In genomic region chr19:44587863-44588752, GRCh38 we compare ENCODE assay signal across 8 cellular contexts. TPM values are rescaled to one million over a fixed set of nuclear protein-coding genes. Genes with fewer than 3 reads are reported as not detected.
A peak's percentile ranks its signal among the peaks of the same experiment; 100 is the strongest.
DNase-seq lines count a peak whose midpoint lies in the region; ATAC-seq and TF ChIP-seq lines count a peak whose summit lies in the region.

No MANE protein-coding gene starts in this region.

- DNase-seq in GM04503 (ENCODE audit: low read depth) (peak; percentile 58), NCI-H69 (lab: John Stamatoyannopoulos, UW) (peak; percentile 42), mammary epithelial cell (peak; percentile 74), trophoblast cell (peak; percentile 69 to 91), C1 segment of cervical spinal cord (lab: John Stamatoyannopoulos, UW) (no peak), prostate gland (ENCODE audit: low spot score) (no peak), tibial nerve (ENCODE audit: low spot score in 2 of 2) (no peak)

- TF ChIP-seq EP300 in tibial nerve (IDR thresholded peaks at IDR 0.05), result no peak

- no peak overlapping the region for H4K12ac ChIP-seq in trophoblast cell (ENCODE audit: low read depth, low read length)

- H3K18ac ChIP-seq in trophoblast cell (ENCODE audit: low read length), result no peak overlapping the region

- no peak for TF ChIP-seq POLR2A in prostate gland (IDR thresholded peaks at IDR 0.05)
- no peak for TF ChIP-seq POLR2A in tibial nerve (IDR thresholded peaks at IDR 0.05)

- H3K9me3 ChIP-seq in mammary epithelial cell (replicated peaks; ENCODE audit: insufficient read depth, low read length) (no peaks in the 10 kb centered on the region), trophoblast cell (ENCODE audit: insufficient read depth, low read depth, low read length) (peaks cover 3% of the 10 kb centered on the region), prostate gland (no peaks in the 10 kb centered on the region), tibial nerve (no peaks in the 10 kb centered on the region)

- TF ChIP-seq CTCF in mammary epithelial cell (conservative IDR thresholded peaks at IDR 0.05 in 1 of 2, IDR thresholded peaks at IDR 0.05 in 1 of 2; ENCODE audit: extremely low read depth in 1 of 2, insufficient read depth in 1 of 2, low read depth in 1 of 2, low read length in 2 of 2) (peak; percentile 13 to 52), prostate gland (IDR thresholded peaks at IDR 0.05) (no peak), tibial nerve (IDR thresholded peaks at IDR 0.05) (no peak)

- H2BK5ac ChIP-seq in trophoblast cell (ENCODE audit: low read depth, low read length, poor library complexity), result no peak overlapping the region

- no peak overlapping the region for H3K4ac ChIP-seq in trophoblast cell (ENCODE audit: low read depth, low read length)

- no peak overlapping the region for H2AK5ac ChIP-seq in trophoblast cell (ENCODE audit: low read length)

- peaks cover 16% of the 10 kb centered on the region for H3K79me1 ChIP-seq in trophoblast cell (ENCODE audit: low read length)

- no peaks in the 10 kb centered on the region for H4K20me1 ChIP-seq in mammary epithelial cell (ENCODE audit: insufficient read depth, low read length)

- H3K4me3 ChIP-seq in mammary epithelial cell (replicated peaks in 1 of 3; ENCODE audit: insufficient read depth in 1 of 3, low read depth in 2 of 3, low read length in 3 of 3) (no peak overlapping the region), trophoblast cell (ENCODE audit: low read depth, low read length) (no peak overlapping the region), prostate gland (no peak overlapping the region), tibial nerve (no peak overlapping the region)

- H2BK12ac ChIP-seq in trophoblast cell (ENCODE audit: low read length), result peak overlapping the region; percentile 29

- 61% methylated on average over 2 of the region's 2 CpGs for WGBS in mammary epithelial cell (ENCODE audit: low coverage, missing lambda C conversion rate)
- no CpG with 5 or more reads among the region's 2 CpGs for WGBS in trophoblast cell (ENCODE audit: extremely low coverage, insufficient coverage, insufficient read length)
- 97% methylated on average over 2 of the region's 2 CpGs for WGBS in prostate gland
- WGBS in tibial nerve, 2 donors, result 75 to 76% methylated on average over 2 of the region's 2 CpGs

- H3K14ac ChIP-seq in trophoblast cell (ENCODE audit: low read length), result no peak overlapping the region

- H3K36me3 ChIP-seq in mammary epithelial cell (ENCODE audit: insufficient read depth, low read length), result no peaks in the 10 kb centered on the region
- H3K36me3 ChIP-seq in trophoblast cell (ENCODE audit: control insufficient read depth in 1 of 2, insufficient read depth in 2 of 2, low read length in 2 of 2), result no peaks in the 10 kb centered on the region
- no peaks in the 10 kb centered on the region for H3K36me3 ChIP-seq in prostate gland
- no peaks in the 10 kb centered on the region for H3K36me3 ChIP-seq in tibial nerve

- H2BK120ac ChIP-seq in trophoblast cell (ENCODE audit: insufficient read depth, low read length, poor library complexity), result no peak overlapping the region

- H4K8ac ChIP-seq in trophoblast cell (ENCODE audit: low read depth, low read length), result no peak overlapping the region

- ATAC-seq in HG02970 (IDR thresholded peaks at IDR 0.05; ENCODE audit: low FRiP score, unreplicated experiment), result no peak

- intact Hi-C loops in mammary epithelial cell (cut with micrococcal nuclease), result loop anchor here (1.0 to 5.0 kb wide), 8 partner anchors 38 to 469 kb away; partner anchors contain the start of gene CLPTM1
- intact Hi-C loops in prostate gland (cut with DNase I), result no loop called here

- H4K91ac ChIP-seq in trophoblast cell (ENCODE audit: low read depth, low read length), result peak overlapping the region; percentile 25

- H2AFZ ChIP-seq in mammary epithelial cell (ENCODE audit: low read depth, low read length), result peak overlapping the region; percentile 81
- H2AFZ ChIP-seq in trophoblast cell (ENCODE audit: insufficient read depth, low read length, poor library complexity), result no peak overlapping the region

- no peak overlapping the region for H3K9ac ChIP-seq in mammary epithelial cell (ENCODE audit: insufficient read depth, low read length)
- H3K9ac ChIP-seq in trophoblast cell (ENCODE audit: low read length), result no peak overlapping the region

- no TSS peak for BruUV-seq in mammary epithelial cell (replicated peaks; lab: Mats Ljungman, UMichigan)

- CTCF ChIA-PET in mammary epithelial cell (lab: Charles Lee; ENCODE audit: low non-redundant PET), result interaction anchor here (0.5 to 1.0 kb wide), 6 partner anchors 37 to 183 kb away, joined by 3 to 8 read pairs (median 4); partner anchors contain the start of gene PVR

- dilution Hi-C loops in mammary epithelial cell (cut with HindIII; ENCODE audit: low sequenced_read_pairs), result loop anchor here (5.0 kb wide), 2 partner anchors 36 to 81 kb away; no protein-coding TSS in a partner anchor

- H3K23ac ChIP-seq in trophoblast cell (ENCODE audit: low read length), result no peak overlapping the region

- H3K4me1 ChIP-seq in mammary epithelial cell (ENCODE audit: insufficient read depth, low read length) (peaks cover 20% of the 10 kb centered on the region), trophoblast cell (ENCODE audit: control insufficient read depth in 1 of 2, insufficient read depth in 2 of 2, low read length in 2 of 2) (peaks cover 7 to 21% of the 10 kb centered on the region in 2 experiments), prostate gland (replicated peaks) (no peaks in the 10 kb centered on the region), tibial nerve (no peaks in the 10 kb centered on the region)

- in situ Hi-C loops in mammary epithelial cell (cut with MboI; ENCODE audit: low sequenced_read_pairs in 2 of 2), result loop anchor here in 1 of 2 donors (5.0 to 25.0 kb wide), 2 partner anchors 59 to 174 kb away; no protein-coding TSS in a partner anchor

- H3K27ac ChIP-seq in mammary epithelial cell (ENCODE audit: insufficient read depth, low read depth, low read length), result peak overlapping the region; percentile 76
- peak overlapping the region; percentile 37 for H3K27ac ChIP-seq in trophoblast cell (ENCODE audit: low read depth, low read length)
- H3K27ac ChIP-seq in prostate gland, result no peak overlapping the region
- H3K27ac ChIP-seq in tibial nerve, result no peak overlapping the region

- H3K27me3 ChIP-seq in mammary epithelial cell (ENCODE audit: insufficient read depth, low read length) (no peaks in the 10 kb centered on the region), trophoblast cell (ENCODE audit: insufficient read depth, low read length) (no peaks in the 10 kb centered on the region), prostate gland (replicated peaks; ENCODE audit: insufficient read depth) (no peaks in the 10 kb centered on the region), tibial nerve (no peaks in the 10 kb centered on the region)

- H3K79me2 ChIP-seq in mammary epithelial cell (ENCODE audit: insufficient read depth, low read length), result no peaks in the 10 kb centered on the region
- H3K79me2 ChIP-seq in trophoblast cell (ENCODE audit: control insufficient read depth, insufficient read depth, low read length, poor library complexity), result peaks cover 2% of the 10 kb centered on the region

- H3K4me2 ChIP-seq in mammary epithelial cell (ENCODE audit: insufficient read depth, low read depth, low read length) (peak overlapping the region; percentile 58), trophoblast cell (ENCODE audit: low read length) (no peak overlapping the region)

RNA-seq across cellular contexts. Expression of gene IGSF23, which starts 25.3 kb away (rescaled TPM):
- total RNA-seq in mammary epithelial cell (not detected), prostate gland (not detected), tibial nerve (not detected)
- not detected for polyA plus RNA-seq in mammary epithelial cell
- polyA minus RNA-seq in mammary epithelial cell, result not detected
- 0.08 and 0.12 TPM in 2 replicates for polyA plus RNA-seq in trophoblast cell (2013)

RNA-seq across cellular contexts. Expression of gene PVR, which starts 55.6 kb away (rescaled TPM):
- 100 to 1,000 TPM in 1 of 2 donors, 10 to 100 TPM in 1; 85.9 to 120 TPM for total RNA-seq in mammary epithelial cell
- polyA plus RNA-seq in mammary epithelial cell, result 66.8 TPM
- 27.6 TPM for polyA minus RNA-seq in mammary epithelial cell
- 20.8 and 23.7 TPM in 2 replicates for polyA plus RNA-seq in trophoblast cell (2013)
- total RNA-seq in prostate gland, result 10 to 100 TPM; 30.1 to 35.6 TPM
- 10 to 100 TPM; 55.3 to 71.4 (median 69.6) TPM for total RNA-seq in tibial nerve

RNA-seq across cellular contexts. Expression of gene CEACAM20, which starts 58.6 kb away (rescaled TPM):
- total RNA-seq in mammary epithelial cell, result not detected
- polyA plus RNA-seq in mammary epithelial cell, result not detected
- not detected for polyA minus RNA-seq in mammary epithelial cell
- polyA plus RNA-seq in trophoblast cell (2013), result 0.15 and 0.21 TPM in 2 replicates
- 1 to 10 TPM in 1 of 2 donors, not detected in 1; 2.6 TPM for total RNA-seq in prostate gland
- total RNA-seq in tibial nerve, result not detected

Comparison
In these comparisons a context has a peak if more than half of its experiments do, and no peak if none do; other contexts are left out.
1. DNase-seq: peak in GM04503 (single experiment), NCI-H69 (single experiment), mammary epithelial cell (single experiment) and trophoblast cell (2 of 2); none in C1 segment of cervical spinal cord (0 of 14), prostate gland (single experiment) and tibial nerve (0 of 2).
2. H3K27ac ChIP-seq: peak in mammary epithelial cell (single experiment) and trophoblast cell (single experiment); none in prostate gland (0 of 2) and tibial nerve (0 of 4).
3. CTCF ChIP-seq: peak in mammary epithelial cell (2 of 2); none in prostate gland (0 of 4) and tibial nerve (0 of 5).